ENCODE assay signal across 9 cellular contexts in the genomic region with DNA sequence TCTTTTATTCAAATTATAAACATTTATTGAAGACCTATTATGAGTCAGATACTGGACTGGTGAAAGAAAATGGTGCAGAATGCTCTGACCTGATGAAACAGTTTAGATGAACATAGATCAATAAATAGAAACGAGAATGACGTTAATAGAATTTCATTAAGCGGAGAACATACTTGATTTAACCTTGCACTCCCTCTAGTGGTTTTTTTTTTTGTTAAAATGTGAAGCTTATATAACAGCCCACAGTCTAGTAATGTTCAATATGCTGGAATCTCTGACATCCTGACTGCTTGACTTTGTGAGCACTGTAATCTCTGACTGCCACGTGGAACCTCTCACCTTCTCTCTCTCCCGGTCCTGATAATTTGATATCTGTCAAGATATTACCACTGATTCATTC. TPM values are rescaled to one million over a fixed set of nuclear protein-coding genes. Genes with fewer than 3 reads are reported as not detected.
A peak's percentile ranks its signal among the peaks of the same experiment; 100 is the strongest.
DNase-seq lines count a peak whose midpoint lies in the region; ATAC-seq, FAIRE-seq and TF ChIP-seq lines count a peak whose summit lies in the region.
"Had no signal": no experiment of that assay in that cellular context is flagged by ENCODE, and none has a peak within 500 bp of the region (broad histone marks: within the 10 kb centered on the region; RNA-seq: fewer than 3 reads in every experiment).

No MANE protein-coding gene starts in this region.

- H3K9ac ChIP-seq in endothelial cell of umbilical vein (replicated peaks; ENCODE audit: extremely low read depth, insufficient read depth, low read length) (no peak overlapping the region), colonic mucosa (ENCODE audit: low read depth in 2 of 2, low read length in 2 of 2) (no peak overlapping the region)

- dilution Hi-C loops in endothelial cell of umbilical vein (cut with MboI; ENCODE audit: extremely low pct_ligation_motif_present, low sequenced_read_pairs), result no loop called here

- H3K36me3 ChIP-seq in endothelial cell of umbilical vein (ENCODE audit: control insufficient read depth in 2 of 2, extremely low read depth in 1 of 2, insufficient read depth in 2 of 2, low read length in 2 of 2), result no peaks in the 10 kb centered on the region
- H3K36me3 ChIP-seq in pancreas, result no peaks in the 10 kb centered on the region
- no peaks in the 10 kb centered on the region for H3K36me3 ChIP-seq in colonic mucosa
- H3K36me3 ChIP-seq: neutrophil had no signal

- ATAC-seq in pancreas (peak; percentile 56 to 81 (median 78)), HG02678 (IDR thresholded peaks at IDR 0.05; ENCODE audit: unreplicated experiment) (no peak), esophagus mucosa (no peak)

- no peak for DNase-seq in GM12891 (ENCODE audit: insufficient read length, low spot score)
- peak; percentile 34 for DNase-seq in NCI-H510A treated with DMSO at 0.1 percent for 48 hours (lab: John Stamatoyannopoulos, UW)
- peak; percentile 30 for DNase-seq in endothelial cell of umbilical vein (ENCODE audit: low read depth, low spot score)
- DNase-seq in pancreas, result no peak
- no peak for DNase-seq in colonic mucosa
- DNase-seq in effector CD8-positive, alpha-beta T cell (lab: John Stamatoyannopoulos, UW), result no peak

- peak; percentile 9 for FAIRE-seq in GM12891 (lab: Jason Lieb, UNC)
- FAIRE-seq in endothelial cell of umbilical vein (lab: Jason Lieb, UNC), result peak; percentile 87
- FAIRE-seq in pancreas (lab: Jason Lieb, UNC), result peak; percentile 97

- CTCF ChIA-PET in endothelial cell of umbilical vein (lab: Charles Lee), result interaction anchor here (0.6 to 2.4 kb wide), 19 partner anchors 9 to 541 kb away, joined by 3 to 30 read pairs (median 4); a partner anchor contains a TSS

- H3K9me3 ChIP-seq in endothelial cell of umbilical vein (replicated peaks; ENCODE audit: control insufficient read depth, insufficient read depth, low read length) (no peaks in the 10 kb centered on the region), pancreas (no peaks in the 10 kb centered on the region), colonic mucosa (no peaks in the 10 kb centered on the region)
- H3K9me3 ChIP-seq: neutrophil had no signal

- no TSS peak for BruUV-seq in endothelial cell of umbilical vein (replicated peaks; lab: Mats Ljungman, UMichigan)

- POLR2A ChIA-PET in endothelial cell of umbilical vein (lab: Charles Lee), result interaction anchor here (0.6 kb wide), 1 partner anchor 266 kb away, joined by 4 read pairs; no protein-coding TSS in a partner anchor

- no peak overlapping the region for H3K4me3 ChIP-seq in endothelial cell of umbilical vein (replicated peaks in 1 of 3; ENCODE audit: insufficient read depth in 1 of 3, low read depth in 1 of 3, low read length in 3 of 3)
- H3K4me3 ChIP-seq in pancreas, result no peak overlapping the region
- H3K4me3 ChIP-seq in colonic mucosa, result no peak overlapping the region

- H3K9me1 ChIP-seq in endothelial cell of umbilical vein (replicated peaks; ENCODE audit: control insufficient read depth, extremely low read depth, insufficient read depth, low read length), result no peaks in the 10 kb centered on the region

- intact Hi-C loops in endothelial cell of umbilical vein (cut with micrococcal nuclease) (loop anchor here (1.0 kb wide), 1 partner anchor 242 kb away; no protein-coding TSS in a partner anchor), pancreas (cut with DNase I) (loop anchor here in 1 of 3 donors (10.0 kb wide), 1 partner anchor 296 kb away; no protein-coding TSS in a partner anchor), colonic mucosa (cut with DNase I) (loop anchor here (5.0 kb wide), 2 partner anchors 243 to 293 kb away; no protein-coding TSS in a partner anchor)

- H3K4me2 ChIP-seq in endothelial cell of umbilical vein (ENCODE audit: insufficient read depth, low read length), result no peak overlapping the region

- H3K27me3 ChIP-seq in endothelial cell of umbilical vein (ENCODE audit: control insufficient read depth in 2 of 2, insufficient read depth in 2 of 2, low read length in 2 of 2) (no peaks in the 10 kb centered on the region), pancreas (no peaks in the 10 kb centered on the region), colonic mucosa (no peaks in the 10 kb centered on the region)
- H3K27me3 ChIP-seq: neutrophil had no signal

- no peak overlapping the region for H2AFZ ChIP-seq in endothelial cell of umbilical vein (ENCODE audit: low read depth, low read length)

- 5 to 7% methylated on average over 5 of the region's 5 CpGs for WGBS in pancreas, 2 donors

- H4K20me1 ChIP-seq in endothelial cell of umbilical vein (replicated peaks; ENCODE audit: control insufficient read depth, extremely low read depth, insufficient read depth, low read length), result no peaks in the 10 kb centered on the region

- H3K79me2 ChIP-seq in endothelial cell of umbilical vein (ENCODE audit: control insufficient read depth, insufficient read depth, low read length), result no peaks in the 10 kb centered on the region

- no peak overlapping the region for H3K27ac ChIP-seq in endothelial cell of umbilical vein (ENCODE audit: insufficient read depth, low read depth, low read length)
- H3K27ac ChIP-seq in pancreas, result no peak overlapping the region
- no peak overlapping the region for H3K27ac ChIP-seq in colonic mucosa
- H3K27ac ChIP-seq: neutrophil had no signal

- TF ChIP-seq POLR2A in GM12891 (IDR thresholded peaks at IDR 0.05; ENCODE audit: low read depth, low read length) (no peak), endothelial cell of umbilical vein (IDR thresholded peaks at IDR 0.05; ENCODE audit: low read depth, low read length) (no peak)

- no peaks in the 10 kb centered on the region for H3K4me1 ChIP-seq in endothelial cell of umbilical vein (ENCODE audit: control insufficient read depth, extremely low read depth, insufficient read depth, low read length)
- H3K4me1 ChIP-seq in pancreas, result no peaks in the 10 kb centered on the region
- H3K4me1 ChIP-seq in colonic mucosa, result no peaks in the 10 kb centered on the region

- TF ChIP-seq CTCF in endothelial cell of umbilical vein (IDR thresholded peaks at IDR 0.05; ENCODE audit: extremely low read depth in 1 of 2, insufficient read depth in 1 of 2, low read depth in 1 of 2, low read length in 2 of 2) (no peak), pancreas (IDR thresholded peaks at IDR 0.05) (peak in 2 of 4 donors; percentile 24 to 25), colonic mucosa (IDR thresholded peaks at IDR 0.05) (no peak)

TF ChIP-seq in GM12891, 5 proteins besides CTCF, POLR2A, EP300 and RAD21:
- TF ChIP-seq SPI1 (IDR thresholded peaks at IDR 0.05; ENCODE audit: low read depth, low read length) (no peak), TAF1 (IDR thresholded peaks at IDR 0.05; ENCODE audit: low read depth, low read length) (no peak), POU2F2 (IDR thresholded peaks at IDR 0.05; ENCODE audit: low read depth, low read length) (no peak), POLR2AphosphoS5 (IDR thresholded peaks at IDR 0.05; ENCODE audit: low read depth, low read length) (no peak), PAX5 (IDR thresholded peaks at IDR 0.05; ENCODE audit: insufficient read depth, low read length, severe bottlenecking) (no peak)

TF ChIP-seq in endothelial cell of umbilical vein, 7 proteins besides CTCF, POLR2A, EP300 and RAD21:
- TF ChIP-seq, protein P1, sequence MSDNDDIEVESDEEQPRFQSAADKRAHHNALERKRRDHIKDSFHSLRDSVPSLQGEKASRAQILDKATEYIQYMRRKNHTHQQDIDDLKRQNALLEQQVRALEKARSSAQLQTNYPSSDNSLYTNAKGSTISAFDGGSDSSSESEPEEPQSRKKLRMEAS (IDR thresholded peaks at IDR 0.05; ENCODE audit: insufficient read depth, insufficient read length), result no peak
- TF ChIP-seq GATA2 (IDR thresholded peaks at IDR 0.05; ENCODE audit: insufficient read depth, insufficient read length, low read depth, low read length) (no peak), FOS (IDR thresholded peaks at IDR 0.05; ENCODE audit: borderline replicate concordance, insufficient read depth, low read length) (no peak)

RNA-seq across cellular contexts. Expression of a gene that starts 32.3 kb away (rescaled TPM):
- 21.2 TPM for polyA plus RNA-seq in GM12891 (2012; ENCODE audit: low read depth, missing spikeins)
- total RNA-seq in endothelial cell of umbilical vein (37.2 and 38.9 TPM in 2 replicates), pancreas (10 to 100 TPM in 5 of 6 donors, 1 to 10 TPM in 1; 8.5 to 17.2 (median 13.9) TPM), colonic mucosa (10 to 100 TPM; 23.0 to 25.7 TPM), esophagus mucosa (17.9 TPM)
- polyA plus RNA-seq in endothelial cell of umbilical vein (15.2 and 17.6 TPM in 2 replicates), pancreas (10 to 100 TPM; 15.2 to 21.6 TPM)
- 20.3 and 23.6 TPM in 2 replicates for polyA plus RNA-seq in endothelial cell of umbilical vein (2011; cell fraction: cytosol; rRNA removed)
- polyA plus RNA-seq in endothelial cell of umbilical vein (2011; cell fraction: nucleus; rRNA removed), result 43.4 and 46.0 TPM in 2 replicates
- 23.4 and 31.6 TPM in 2 replicates for polyA plus RNA-seq in endothelial cell of umbilical vein (2012)
- polyA minus RNA-seq in endothelial cell of umbilical vein, result 50.6 and 61.3 TPM in 2 replicates
- 18.2 TPM for polyA minus RNA-seq in endothelial cell of umbilical vein (2011; cell fraction: cytosol; rRNA and poly(A)+ RNA removed)
- 117 and 157 TPM in 2 replicates for polyA minus RNA-seq in endothelial cell of umbilical vein (2011; cell fraction: nucleus; rRNA and poly(A)+ RNA removed)

Comparison
In these comparisons a context has a peak if more than half of its experiments do, and no peak if none do; other contexts are left out.
1. DNase-seq: peak in NCI-H510A treated with DMSO at 0.1 percent for 48 hours (single experiment) and endothelial cell of umbilical vein (single experiment); none in GM12891 (single experiment), pancreas (0 of 6), colonic mucosa (single experiment) and effector CD8-positive, alpha-beta T cell (single experiment).
2. ATAC-seq: peak in pancreas (4 of 4); none in HG02678 (single experiment) and esophagus mucosa (single experiment).